8 cellular contexts compared by ENCODE assay signal in genomic region chr7:70695804-70696104, GRCh38.
DNase-seq lines count a peak whose midpoint lies in the region; ATAC-seq, FAIRE-seq and TF ChIP-seq lines count a peak whose summit lies in the region.

No MANE protein-coding gene starts in this region.

- H3K27me3 ChIP-seq in foreskin keratinocyte (no peaks in the 10 kb centered on the region), small intestine (ENCODE audit: control insufficient read depth in 2 of 2, insufficient read depth in 2 of 2, low read length in 2 of 2) (no peaks in the 10 kb centered on the region)

- no peak for ATAC-seq in foreskin keratinocyte
- no peak for ATAC-seq in activated CD4-positive, CD25-positive, alpha-beta regulatory T cell treated with anti-CD3 and anti-CD28 coated beads, Interleukin-2, amount 50 U/mL, for 24 hours

- H3K4me1 ChIP-seq in foreskin keratinocyte (peaks cover 16% of the 10 kb centered on the region), small intestine (ENCODE audit: control insufficient read depth in 2 of 2, insufficient read depth in 1 of 2, low read depth in 1 of 2, low read length in 1 of 2) (peaks cover 0 to 2% of the 10 kb centered on the region in 2 donors)

- TF ChIP-seq CTCF in RWPE1 (conservative IDR thresholded peaks at IDR 0.05; ENCODE audit: low read depth) (no peak), foreskin keratinocyte (conservative IDR thresholded peaks at IDR 0.05) (no peak)

- 1 to 7% (median 3%) methylated on average over 10 of the region's 10 CpGs for WGBS in small intestine, 3 donors

- peak overlapping the region; percentile 77 to 87 for H3K4me3 ChIP-seq in small intestine (ENCODE audit: low read depth in 1 of 2, low read length in 2 of 2)

- H3K27ac ChIP-seq in RWPE1 = no peak overlapping the region
- H3K27ac ChIP-seq in foreskin keratinocyte = peak overlapping the region; percentile 82
- H3K27ac ChIP-seq in small intestine (ENCODE audit: low read depth in 1 of 2, low read length in 1 of 2) = no peak overlapping the region

- peak; percentile 24 for DNase-seq in NCI-H146 (lab: John Stamatoyannopoulos, UW)
- no peak for DNase-seq in NCI-H146 treated with DMSO at 0.1 percent for 48 hours (lab: John Stamatoyannopoulos, UW; ENCODE audit: unreplicated experiment)
- peak; percentile 27 for DNase-seq in RWPE1 (ENCODE audit: low spot score)
- DNase-seq in foreskin keratinocyte = no peak
- DNase-seq in small intestine = peak; percentile 39
- no peak for DNase-seq in pons (ENCODE audit: low spot score)
- DNase-seq in NCI-H510A (lab: John Stamatoyannopoulos, UW) = no peak

- POLR2A ChIA-PET in RWPE1 (lab: Yijun Ruan, JAX; ENCODE audit: low non-redundant PET) = no interaction called here

- no peak for FAIRE-seq in small intestine (lab: Jason Lieb, UNC)

- CTCF ChIA-PET in RWPE1 (lab: Yijun Ruan, JAX) = interaction anchor here (0.7 to 0.9 kb wide), 3 partner anchors 14 to 190 kb away, joined by 3 read pairs; no protein-coding TSS in a partner anchor

- peaks cover 0 to 5% of the 10 kb centered on the region in 2 donors for H3K36me3 ChIP-seq in small intestine (ENCODE audit: control insufficient read depth in 2 of 2, insufficient read depth in 2 of 2, low read length in 2 of 2)

- no peaks in the 10 kb centered on the region for H3K9me3 ChIP-seq in small intestine (ENCODE audit: control insufficient read depth, low read depth)

Comparison
In these comparisons a context has a peak if more than half of its experiments do, and no peak if none do; other contexts are left out.
1. DNase-seq: peak in NCI-H146 (single experiment), RWPE1 (single experiment) and small intestine (single experiment); none in NCI-H146 treated with DMSO at 0.1 percent for 48 hours (single experiment), foreskin keratinocyte (0 of 2), pons (single experiment) and NCI-H510A (single experiment).